15 cellular contexts compared by ENCODE assay signal in genomic region chr1:225366552-225366951, GRCh38.
"Had no signal": no experiment of that assay in that cellular context is flagged by ENCODE, and none has a peak within 500 bp of the region (broad histone marks: within the 10 kb centered on the region; RNA-seq: fewer than 3 reads in every experiment).

No MANE protein-coding gene starts in this region.

- H3K27ac ChIP-seq: neutrophil, psoas muscle, spleen, tibial artery, upper lobe of left lung, uterus had no signal

- H3K9me3 ChIP-seq: neutrophil, psoas muscle, spleen, tibial artery, upper lobe of left lung, uterus had no signal

- H3K36me3 ChIP-seq: neutrophil, spleen, tibial artery, upper lobe of left lung, uterus had no signal

- H3K4me3 ChIP-seq: psoas muscle, spleen, tibial artery, upper lobe of left lung, uterus had no signal

- H3K4me1 ChIP-seq: psoas muscle, spleen, tibial artery, upper lobe of left lung, uterus had no signal

- DNase-seq: dermis blood vessel endothelial cell; foreskin melanocyte; head of caudate nucleus; hippocampal formation; islet precursor cell; midbrain; psoas muscle; spleen; stimulated activated CD4-positive, alpha-beta T cell treated with anti-CD3 and anti-CD28 coated beads, Interleukin-15, amount 100 ng/mL, for 24 hours; stimulated activated CD4-positive, alpha-beta T cell treated with anti-CD3 and anti-CD28 coated beads, Interleukin-1b, Interleukin-23, amount 100 ng/mL, for 48 hours; stimulated activated CD4-positive, alpha-beta T cell treated with anti-CD3 and anti-CD28 coated beads, Interleukin-4, amount 100 ng/mL, for 24 hours; tibial artery; upper lobe of left lung; uterus had no signal

- H3K27me3 ChIP-seq: neutrophil, spleen, tibial artery, upper lobe of left lung, uterus had no signal
